Comparison of ENCODE assay signal across 1 cellular context in the genomic region with DNA sequence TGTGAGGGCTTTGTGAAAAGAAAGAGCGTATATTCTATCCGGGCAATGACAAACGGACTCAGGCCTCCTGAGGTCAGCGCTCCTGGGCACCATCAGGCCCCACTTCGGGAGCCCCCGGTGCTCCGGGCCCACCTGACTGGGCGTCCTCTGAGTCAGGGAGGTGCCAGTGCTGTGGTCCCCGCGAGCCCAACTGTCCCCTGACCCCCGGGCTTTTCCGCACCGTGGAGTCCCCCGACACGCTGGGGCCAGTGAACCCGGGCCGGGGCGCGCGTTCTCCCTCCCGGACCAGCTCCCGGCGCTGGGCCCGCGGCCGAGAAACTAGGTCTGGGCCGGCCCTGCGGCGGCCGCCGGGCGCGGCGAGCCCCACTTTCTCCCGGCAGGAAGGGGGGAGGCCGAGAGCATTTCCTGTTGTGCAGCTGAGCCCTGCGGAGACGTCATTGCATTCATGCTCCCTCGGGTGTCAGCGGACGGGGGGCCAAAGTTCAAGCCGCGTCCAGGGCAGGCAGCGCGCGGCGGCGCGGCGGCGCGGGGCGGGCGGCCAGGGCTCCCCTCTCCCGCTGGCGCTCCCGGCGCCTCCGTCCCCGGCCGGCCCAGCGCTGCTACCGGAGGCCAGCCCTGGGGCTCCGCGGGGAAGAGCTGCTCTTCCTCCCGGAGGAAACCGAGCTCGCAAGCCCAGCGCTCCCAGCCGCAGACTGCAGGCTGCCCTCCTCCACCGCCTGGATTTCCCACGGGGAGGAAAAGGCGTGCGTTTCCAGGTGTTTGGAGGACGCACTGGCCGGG.
TF ChIP-seq lines count a peak whose summit lies in the region.

No MANE protein-coding gene starts in this region.

TF ChIP-seq in HepG2, 621 proteins besides CTCF, POLR2A, EP300 and RAD21 (continued from another document and continues in another):
- TF ChIP-seq, protein P1, sequence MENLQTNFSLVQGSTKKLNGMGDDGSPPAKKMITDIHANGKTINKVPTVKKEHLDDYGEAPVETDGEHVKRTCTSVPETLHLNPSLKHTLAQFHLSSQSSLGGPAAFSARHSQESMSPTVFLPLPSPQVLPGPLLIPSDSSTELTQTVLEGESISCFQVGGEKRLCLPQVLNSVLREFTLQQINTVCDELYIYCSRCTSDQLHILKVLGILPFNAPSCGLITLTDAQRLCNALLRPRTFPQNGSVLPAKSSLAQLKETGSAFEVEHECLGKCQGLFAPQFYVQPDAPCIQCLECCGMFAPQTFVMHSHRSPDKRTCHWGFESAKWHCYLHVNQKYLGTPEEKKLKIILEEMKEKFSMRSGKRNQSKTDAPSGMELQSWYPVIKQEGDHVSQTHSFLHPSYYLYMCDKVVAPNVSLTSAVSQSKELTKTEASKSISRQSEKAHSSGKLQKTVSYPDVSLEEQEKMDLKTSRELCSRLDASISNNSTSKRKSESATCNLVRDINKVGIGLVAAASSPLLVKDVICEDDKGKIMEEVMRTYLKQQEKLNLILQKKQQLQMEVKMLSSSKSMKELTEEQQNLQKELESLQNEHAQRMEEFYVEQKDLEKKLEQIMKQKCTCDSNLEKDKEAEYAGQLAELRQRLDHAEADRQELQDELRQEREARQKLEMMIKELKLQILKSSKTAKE (CRISPR knock-in tag; IDR thresholded peaks at IDR 0.05; ENCODE audit: borderline replicate concordance) = peak; percentile 46; the same call in 1 of the 2 replicates
- TF ChIP-seq, protein P2, sequence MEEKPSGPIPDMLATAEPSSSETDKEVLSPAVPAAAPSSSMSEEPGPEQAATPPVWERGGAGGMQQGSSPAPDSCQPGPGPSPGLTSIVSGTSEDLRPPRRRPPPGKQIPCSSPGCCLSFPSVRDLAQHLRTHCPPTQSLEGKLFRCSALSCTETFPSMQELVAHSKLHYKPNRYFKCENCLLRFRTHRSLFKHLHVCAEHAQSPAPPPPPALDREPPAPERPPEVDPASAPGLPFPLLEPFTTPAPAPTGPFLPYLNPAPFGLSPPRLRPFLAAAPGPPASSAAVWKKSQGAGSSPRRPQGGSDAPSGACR (CRISPR knock-in tag; IDR thresholded peaks at IDR 0.05) = no peak
- TF ChIP-seq ZNF598 (CRISPR knock-in tag; IDR thresholded peaks at IDR 0.05; ENCODE audit: borderline replicate concordance) = peak; percentile 99; the same call in 1 of the 2 replicates
- TF ChIP-seq POLR2AphosphoS2 (IDR thresholded peaks at IDR 0.05; ENCODE audit: low read depth, low read length) = peak; percentile 64
- TF ChIP-seq, protein P3, sequence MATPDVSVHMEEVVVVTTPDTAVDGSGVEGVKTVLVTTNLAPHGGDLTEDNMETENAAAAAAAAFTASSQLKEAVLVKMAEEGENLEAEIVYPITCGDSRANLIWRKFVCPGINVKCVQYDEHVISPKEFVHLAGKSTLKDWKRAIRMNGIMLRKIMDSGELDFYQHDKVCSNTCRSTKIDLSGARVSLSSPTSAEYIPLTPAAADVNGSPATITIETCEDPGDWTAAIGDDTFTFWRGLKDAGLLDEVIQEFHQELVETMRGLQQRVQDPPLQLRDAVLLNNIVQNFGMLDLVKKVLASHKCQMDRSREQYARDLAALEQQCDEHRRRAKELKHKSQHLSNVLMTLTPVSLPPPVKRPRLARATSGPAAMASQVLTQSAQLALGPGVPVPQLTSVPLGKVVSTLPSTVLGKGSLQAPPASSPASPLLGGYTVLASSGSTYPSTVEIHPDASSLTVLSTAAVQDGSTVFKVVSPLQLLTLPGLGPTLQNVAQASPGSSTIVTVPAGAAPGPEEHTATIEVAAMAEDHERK (CRISPR knock-in tag; IDR thresholded peaks at IDR 0.05; ENCODE audit: low read depth) = no peak
- no peak; the same call in 1 of the 2 replicates for TF ChIP-seq ZNF549 (CRISPR knock-in tag; IDR thresholded peaks at IDR 0.05)
- TF ChIP-seq YEATS2 (CRISPR knock-in tag; IDR thresholded peaks at IDR 0.05; ENCODE audit: borderline replicate concordance) = no peak
- peak; percentile 95 for TF ChIP-seq KMT2A (CRISPR knock-in tag; IDR thresholded peaks at IDR 0.05)
- peak; percentile 28; the same call in 1 of the 2 replicates for TF ChIP-seq PITX1 (CRISPR knock-in tag; IDR thresholded peaks at IDR 0.05)
- TF ChIP-seq, protein P4, sequence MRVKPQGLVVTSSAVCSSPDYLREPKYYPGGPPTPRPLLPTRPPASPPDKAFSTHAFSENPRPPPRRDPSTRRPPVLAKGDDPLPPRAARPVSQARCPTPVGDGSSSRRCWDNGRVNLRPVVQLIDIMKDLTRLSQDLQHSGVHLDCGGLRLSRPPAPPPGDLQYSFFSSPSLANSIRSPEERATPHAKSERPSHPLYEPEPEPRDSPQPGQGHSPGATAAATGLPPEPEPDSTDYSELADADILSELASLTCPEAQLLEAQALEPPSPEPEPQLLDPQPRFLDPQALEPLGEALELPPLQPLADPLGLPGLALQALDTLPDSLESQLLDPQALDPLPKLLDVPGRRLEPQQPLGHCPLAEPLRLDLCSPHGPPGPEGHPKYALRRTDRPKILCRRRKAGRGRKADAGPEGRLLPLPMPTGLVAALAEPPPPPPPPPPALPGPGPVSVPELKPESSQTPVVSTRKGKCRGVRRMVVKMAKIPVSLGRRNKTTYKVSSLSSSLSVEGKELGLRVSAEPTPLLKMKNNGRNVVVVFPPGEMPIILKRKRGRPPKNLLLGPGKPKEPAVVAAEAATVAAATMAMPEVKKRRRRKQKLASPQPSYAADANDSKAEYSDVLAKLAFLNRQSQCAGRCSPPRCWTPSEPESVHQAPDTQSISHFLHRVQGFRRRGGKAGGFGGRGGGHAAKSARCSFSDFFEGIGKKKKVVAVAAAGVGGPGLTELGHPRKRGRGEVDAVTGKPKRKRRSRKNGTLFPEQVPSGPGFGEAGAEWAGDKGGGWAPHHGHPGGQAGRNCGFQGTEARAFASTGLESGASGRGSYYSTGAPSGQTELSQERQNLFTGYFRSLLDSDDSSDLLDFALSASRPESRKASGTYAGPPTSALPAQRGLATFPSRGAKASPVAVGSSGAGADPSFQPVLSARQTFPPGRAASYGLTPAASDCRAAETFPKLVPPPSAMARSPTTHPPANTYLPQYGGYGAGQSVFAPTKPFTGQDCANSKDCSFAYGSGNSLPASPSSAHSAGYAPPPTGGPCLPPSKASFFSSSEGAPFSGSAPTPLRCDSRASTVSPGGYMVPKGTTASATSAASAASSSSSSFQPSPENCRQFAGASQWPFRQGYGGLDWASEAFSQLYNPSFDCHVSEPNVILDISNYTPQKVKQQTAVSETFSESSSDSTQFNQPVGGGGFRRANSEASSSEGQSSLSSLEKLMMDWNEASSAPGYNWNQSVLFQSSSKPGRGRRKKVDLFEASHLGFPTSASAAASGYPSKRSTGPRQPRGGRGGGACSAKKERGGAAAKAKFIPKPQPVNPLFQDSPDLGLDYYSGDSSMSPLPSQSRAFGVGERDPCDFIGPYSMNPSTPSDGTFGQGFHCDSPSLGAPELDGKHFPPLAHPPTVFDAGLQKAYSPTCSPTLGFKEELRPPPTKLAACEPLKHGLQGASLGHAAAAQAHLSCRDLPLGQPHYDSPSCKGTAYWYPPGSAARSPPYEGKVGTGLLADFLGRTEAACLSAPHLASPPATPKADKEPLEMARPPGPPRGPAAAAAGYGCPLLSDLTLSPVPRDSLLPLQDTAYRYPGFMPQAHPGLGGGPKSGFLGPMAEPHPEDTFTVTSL (CRISPR knock-in tag; IDR thresholded peaks at IDR 0.05; ENCODE audit: borderline replicate concordance) = no peak
- TF ChIP-seq PAF1 (CRISPR knock-in tag; IDR thresholded peaks at IDR 0.05) = no peak
- TF ChIP-seq, protein P5, sequence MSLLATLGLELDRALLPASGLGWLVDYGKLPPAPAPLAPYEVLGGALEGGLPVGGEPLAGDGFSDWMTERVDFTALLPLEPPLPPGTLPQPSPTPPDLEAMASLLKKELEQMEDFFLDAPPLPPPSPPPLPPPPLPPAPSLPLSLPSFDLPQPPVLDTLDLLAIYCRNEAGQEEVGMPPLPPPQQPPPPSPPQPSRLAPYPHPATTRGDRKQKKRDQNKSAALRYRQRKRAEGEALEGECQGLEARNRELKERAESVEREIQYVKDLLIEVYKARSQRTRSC (CRISPR knock-in tag; IDR thresholded peaks at IDR 0.05; ENCODE audit: low read depth) = no peak
- TF ChIP-seq RFX3 (CRISPR knock-in tag; IDR thresholded peaks at IDR 0.05) = no peak
- TF ChIP-seq, protein P6, sequence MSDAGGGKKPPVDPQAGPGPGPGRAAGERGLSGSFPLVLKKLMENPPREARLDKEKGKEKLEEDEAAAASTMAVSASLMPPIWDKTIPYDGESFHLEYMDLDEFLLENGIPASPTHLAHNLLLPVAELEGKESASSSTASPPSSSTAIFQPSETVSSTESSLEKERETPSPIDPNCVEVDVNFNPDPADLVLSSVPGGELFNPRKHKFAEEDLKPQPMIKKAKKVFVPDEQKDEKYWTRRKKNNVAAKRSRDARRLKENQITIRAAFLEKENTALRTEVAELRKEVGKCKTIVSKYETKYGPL (CRISPR knock-in tag; IDR thresholded peaks at IDR 0.05) = peak; percentile 71
- TF ChIP-seq THYN1 (CRISPR knock-in tag; IDR thresholded peaks at IDR 0.05; ENCODE audit: borderline replicate concordance, low read depth) = 0 out of 2 replicates have a peak, but pooled peaks have one; percentile 42
- peak; percentile 59 for TF ChIP-seq FOSL1 (CRISPR knock-in tag; IDR thresholded peaks at IDR 0.05; ENCODE audit: borderline replicate concordance)
- TF ChIP-seq, protein P7, sequence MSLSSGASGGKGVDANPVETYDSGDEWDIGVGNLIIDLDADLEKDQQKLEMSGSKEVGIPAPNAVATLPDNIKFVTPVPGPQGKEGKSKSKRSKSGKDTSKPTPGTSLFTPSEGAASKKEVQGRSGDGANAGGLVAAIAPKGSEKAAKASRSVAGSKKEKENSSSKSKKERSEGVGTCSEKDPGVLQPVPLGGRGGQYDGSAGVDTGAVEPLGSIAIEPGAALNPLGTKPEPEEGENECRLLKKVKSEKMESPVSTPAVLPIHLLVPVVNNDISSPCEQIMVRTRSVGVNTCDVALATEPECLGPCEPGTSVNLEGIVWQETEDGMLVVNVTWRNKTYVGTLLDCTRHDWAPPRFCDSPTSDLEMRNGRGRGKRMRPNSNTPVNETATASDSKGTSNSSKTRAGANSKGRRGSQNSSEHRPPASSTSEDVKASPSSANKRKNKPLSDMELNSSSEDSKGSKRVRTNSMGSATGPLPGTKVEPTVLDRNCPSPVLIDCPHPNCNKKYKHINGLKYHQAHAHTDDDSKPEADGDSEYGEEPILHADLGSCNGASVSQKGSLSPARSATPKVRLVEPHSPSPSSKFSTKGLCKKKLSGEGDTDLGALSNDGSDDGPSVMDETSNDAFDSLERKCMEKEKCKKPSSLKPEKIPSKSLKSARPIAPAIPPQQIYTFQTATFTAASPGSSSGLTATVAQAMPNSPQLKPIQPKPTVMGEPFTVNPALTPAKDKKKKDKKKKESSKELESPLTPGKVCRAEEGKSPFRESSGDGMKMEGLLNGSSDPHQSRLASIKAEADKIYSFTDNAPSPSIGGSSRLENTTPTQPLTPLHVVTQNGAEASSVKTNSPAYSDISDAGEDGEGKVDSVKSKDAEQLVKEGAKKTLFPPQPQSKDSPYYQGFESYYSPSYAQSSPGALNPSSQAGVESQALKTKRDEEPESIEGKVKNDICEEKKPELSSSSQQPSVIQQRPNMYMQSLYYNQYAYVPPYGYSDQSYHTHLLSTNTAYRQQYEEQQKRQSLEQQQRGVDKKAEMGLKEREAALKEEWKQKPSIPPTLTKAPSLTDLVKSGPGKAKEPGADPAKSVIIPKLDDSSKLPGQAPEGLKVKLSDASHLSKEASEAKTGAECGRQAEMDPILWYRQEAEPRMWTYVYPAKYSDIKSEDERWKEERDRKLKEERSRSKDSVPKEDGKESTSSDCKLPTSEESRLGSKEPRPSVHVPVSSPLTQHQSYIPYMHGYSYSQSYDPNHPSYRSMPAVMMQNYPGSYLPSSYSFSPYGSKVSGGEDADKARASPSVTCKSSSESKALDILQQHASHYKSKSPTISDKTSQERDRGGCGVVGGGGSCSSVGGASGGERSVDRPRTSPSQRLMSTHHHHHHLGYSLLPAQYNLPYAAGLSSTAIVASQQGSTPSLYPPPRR (CRISPR knock-in tag; IDR thresholded peaks at IDR 0.05; ENCODE audit: borderline replicate concordance) = no peak
- TF ChIP-seq ISL2 (CRISPR knock-in tag; IDR thresholded peaks at IDR 0.05) = peak; percentile 46; the same call in 1 of the 2 replicates
- TF ChIP-seq PHF20 (CRISPR knock-in tag; IDR thresholded peaks at IDR 0.05) = peak; percentile 80
- TF ChIP-seq NBN (conservative IDR thresholded peaks at IDR 0.05) = no peak
- TF ChIP-seq ZNF605 (CRISPR knock-in tag; IDR thresholded peaks at IDR 0.05) = peak; percentile 78
- no peak for TF ChIP-seq ZNF572 (CRISPR knock-in tag; IDR thresholded peaks at IDR 0.05)
- TF ChIP-seq IKZF4 (CRISPR knock-in tag; IDR thresholded peaks at IDR 0.05; ENCODE audit: borderline replicate concordance, low read depth, not compliant biosample characterization) = peak; percentile 83
- TF ChIP-seq, protein P8, sequence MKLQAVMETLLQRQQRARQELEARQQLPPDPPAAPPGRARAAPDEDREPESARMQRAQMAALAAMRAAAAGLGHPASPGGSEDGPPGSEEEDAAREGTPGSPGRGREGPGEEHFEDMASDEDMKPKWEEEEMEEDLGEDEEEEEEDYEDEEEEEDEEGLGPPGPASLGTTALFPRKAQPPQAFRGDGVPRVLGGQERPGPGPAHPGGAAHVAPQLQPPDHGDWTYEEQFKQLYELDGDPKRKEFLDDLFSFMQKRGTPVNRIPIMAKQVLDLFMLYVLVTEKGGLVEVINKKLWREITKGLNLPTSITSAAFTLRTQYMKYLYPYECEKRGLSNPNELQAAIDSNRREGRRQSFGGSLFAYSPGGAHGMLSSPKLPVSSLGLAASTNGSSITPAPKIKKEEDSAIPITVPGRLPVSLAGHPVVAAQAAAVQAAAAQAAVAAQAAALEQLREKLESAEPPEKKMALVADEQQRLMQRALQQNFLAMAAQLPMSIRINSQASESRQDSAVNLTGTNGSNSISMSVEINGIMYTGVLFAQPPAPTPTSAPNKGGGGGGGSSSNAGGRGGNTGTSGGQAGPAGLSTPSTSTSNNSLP (IDR thresholded peaks at IDR 0.05; ENCODE audit: low read depth, low read length) = 0 out of 2 replicates have a peak, but pooled peaks have one; percentile 21
- TF ChIP-seq U2AF2 (IDR thresholded peaks at IDR 0.05; ENCODE audit: low read depth, low read length) = no peak
- peak; percentile 39; the same call in 1 of the 2 replicates for TF ChIP-seq MXD4 (CRISPR knock-in tag; IDR thresholded peaks at IDR 0.05)
- peak; percentile 89 for TF ChIP-seq MEIS2 (CRISPR knock-in tag; IDR thresholded peaks at IDR 0.05)
- peak; percentile 90; the same call in 1 of the 2 replicates for TF ChIP-seq SNAPC2 (CRISPR knock-in tag; IDR thresholded peaks at IDR 0.05)
- TF ChIP-seq, protein P9, sequence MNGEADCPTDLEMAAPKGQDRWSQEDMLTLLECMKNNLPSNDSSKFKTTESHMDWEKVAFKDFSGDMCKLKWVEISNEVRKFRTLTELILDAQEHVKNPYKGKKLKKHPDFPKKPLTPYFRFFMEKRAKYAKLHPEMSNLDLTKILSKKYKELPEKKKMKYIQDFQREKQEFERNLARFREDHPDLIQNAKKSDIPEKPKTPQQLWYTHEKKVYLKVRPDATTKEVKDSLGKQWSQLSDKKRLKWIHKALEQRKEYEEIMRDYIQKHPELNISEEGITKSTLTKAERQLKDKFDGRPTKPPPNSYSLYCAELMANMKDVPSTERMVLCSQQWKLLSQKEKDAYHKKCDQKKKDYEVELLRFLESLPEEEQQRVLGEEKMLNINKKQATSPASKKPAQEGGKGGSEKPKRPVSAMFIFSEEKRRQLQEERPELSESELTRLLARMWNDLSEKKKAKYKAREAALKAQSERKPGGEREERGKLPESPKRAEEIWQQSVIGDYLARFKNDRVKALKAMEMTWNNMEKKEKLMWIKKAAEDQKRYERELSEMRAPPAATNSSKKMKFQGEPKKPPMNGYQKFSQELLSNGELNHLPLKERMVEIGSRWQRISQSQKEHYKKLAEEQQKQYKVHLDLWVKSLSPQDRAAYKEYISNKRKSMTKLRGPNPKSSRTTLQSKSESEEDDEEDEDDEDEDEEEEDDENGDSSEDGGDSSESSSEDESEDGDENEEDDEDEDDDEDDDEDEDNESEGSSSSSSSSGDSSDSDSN (CRISPR knock-in tag; IDR thresholded peaks at IDR 0.05) = peak; percentile 99
- TF ChIP-seq ZNF746 (CRISPR knock-in tag; IDR thresholded peaks at IDR 0.05) = peak; percentile 92; the same call in 1 of the 2 replicates
- TF ChIP-seq NAIF1 (CRISPR knock-in tag; IDR thresholded peaks at IDR 0.05; ENCODE audit: borderline replicate concordance) = peak; percentile 64; the same call in 1 of the 2 replicates
